1 cellular context compared by ENCODE assay signal in genomic region chr7:148941598-148942280, GRCh38.
TF ChIP-seq lines count a peak whose summit lies in the region.

No MANE protein-coding gene starts in this region.

TF ChIP-seq in HepG2, 621 proteins besides CTCF, POLR2A, EP300 and RAD21 (continued from another document and continues in another):
- TF ChIP-seq ZNF264 (CRISPR knock-in tag; IDR thresholded peaks at IDR 0.05) (no peak), ELF1 (CRISPR knock-in tag; IDR thresholded peaks at IDR 0.05) (no peak), E2F5 (CRISPR knock-in tag; conservative IDR thresholded peaks at IDR 0.05) (no peak), SNAPC4 (CRISPR knock-in tag; IDR thresholded peaks at IDR 0.05) (peak; percentile 98), RARG (CRISPR knock-in tag; IDR thresholded peaks at IDR 0.05; ENCODE audit: low read depth) (no peak), SP2 (CRISPR knock-in tag; IDR thresholded peaks at IDR 0.05) (no peak), CHCHD3 (CRISPR knock-in tag; IDR thresholded peaks at IDR 0.05) (no peak), YEATS4 (CRISPR knock-in tag; IDR thresholded peaks at IDR 0.05; ENCODE audit: borderline replicate concordance) (no peak; the same call in 1 of the 2 replicates), ZNF652 (CRISPR knock-in tag; IDR thresholded peaks at IDR 0.05; ENCODE audit: borderline replicate concordance, low read depth) (peak; percentile 67), NFE2L1 (CRISPR knock-in tag; IDR thresholded peaks at IDR 0.05; ENCODE audit: borderline replicate concordance) (no peak), STAG1 (CRISPR knock-in tag; IDR thresholded peaks at IDR 0.05) (peak; percentile 27; the same call in 1 of the 2 replicates), KMT2A (CRISPR knock-in tag; IDR thresholded peaks at IDR 0.05) (no peak), ZNF740 (CRISPR knock-in tag; IDR thresholded peaks at IDR 0.05) (0 out of 2 replicates have a peak, but pooled peaks have one; percentile 56), GATAD1 (CRISPR knock-in tag; IDR thresholded peaks at IDR 0.05) (0 out of 2 replicates have a peak, but pooled peaks have one; percentile 4), ZNF788 (CRISPR knock-in tag; IDR thresholded peaks at IDR 0.05; ENCODE audit: borderline replicate concordance) (peak; percentile 19; the same call in 1 of the 2 replicates), KDM2A (CRISPR knock-in tag; IDR thresholded peaks at IDR 0.05; ENCODE audit: borderline replicate concordance, low read depth) (peak; percentile 32; the same call in 1 of the 2 replicates), ARID5B (CRISPR knock-in tag; IDR thresholded peaks at IDR 0.05) (peak; percentile 3; the same call in 1 of the 2 replicates), RNF219 (CRISPR knock-in tag; IDR thresholded peaks at IDR 0.05) (no peak), SNAI1 (CRISPR knock-in tag; IDR thresholded peaks at IDR 0.05; ENCODE audit: borderline replicate concordance) (no peak), ZNF556 (CRISPR knock-in tag; IDR thresholded peaks at IDR 0.05; ENCODE audit: borderline replicate concordance) (no peak), UBTF (CRISPR knock-in tag; IDR thresholded peaks at IDR 0.05) (peak; percentile 66), ZGPAT (CRISPR knock-in tag; IDR thresholded peaks at IDR 0.05) (0 out of 2 replicates have a peak, but pooled peaks have one; percentile 5), YY1 (IDR thresholded peaks at IDR 0.05; ENCODE audit: insufficient read depth, insufficient replicate concordance, low read depth, low read length) (peak; percentile 67), SMC3 (IDR thresholded peaks at IDR 0.05; ENCODE audit: low read length) (peak; percentile 38; the same call in 1 of the 2 replicates), THAP7 (CRISPR knock-in tag; IDR thresholded peaks at IDR 0.05) (no peak), MZF1 (CRISPR knock-in tag; IDR thresholded peaks at IDR 0.05; ENCODE audit: borderline replicate concordance) (no peak), SSRP1 (CRISPR knock-in tag; IDR thresholded peaks at IDR 0.05) (0 out of 2 replicates have a peak, but pooled peaks have one; percentile 67), PRPF4 (IDR thresholded peaks at IDR 0.05; ENCODE audit: low read depth, low read length, poor library complexity, severe bottlenecking) (no peak), SAP130 (CRISPR knock-in tag; IDR thresholded peaks at IDR 0.05; ENCODE audit: low read depth) (peak; percentile 31; the same call in 1 of the 2 replicates), SALL1 (CRISPR knock-in tag; IDR thresholded peaks at IDR 0.05) (peak; percentile 62; the same call in 1 of the 2 replicates), THAP8 (CRISPR knock-in tag; IDR thresholded peaks at IDR 0.05; ENCODE audit: borderline replicate concordance) (no peak), NCOA5 (CRISPR knock-in tag; IDR thresholded peaks at IDR 0.05) (no peak), SRSF1 (optimal IDR thresholded peaks at IDR 0.05; ENCODE audit: low read depth, low read length) (no peak), GMEB2 (CRISPR knock-in tag; IDR thresholded peaks at IDR 0.05; ENCODE audit: low read depth) (no peak), ZNF460 (CRISPR knock-in tag; IDR thresholded peaks at IDR 0.05; ENCODE audit: borderline replicate concordance) (peak; percentile 91), FOSL2 (CRISPR knock-in tag; IDR thresholded peaks at IDR 0.05) (0 out of 2 replicates have a peak, but pooled peaks have one; percentile 9), ZNF75D (CRISPR knock-in tag; IDR thresholded peaks at IDR 0.05; ENCODE audit: borderline replicate concordance) (no peak), ZNF441 (CRISPR knock-in tag; IDR thresholded peaks at IDR 0.05; ENCODE audit: borderline replicate concordance) (peak; percentile 50; the same call in 1 of the 2 replicates), ZFX (CRISPR knock-in tag; IDR thresholded peaks at IDR 0.05; ENCODE audit: low read depth) (no peak), ZMAT5 (CRISPR knock-in tag; IDR thresholded peaks at IDR 0.05; ENCODE audit: borderline replicate concordance, low read depth) (no peak), KAT7 (CRISPR knock-in tag; IDR thresholded peaks at IDR 0.05; ENCODE audit: borderline replicate concordance) (no peak), ZNF121 (CRISPR knock-in tag; IDR thresholded peaks at IDR 0.05) (no peak)
